ENCODE assay signal across 4 cellular contexts in genomic region chr11:134131628-134132244, GRCh38.
TF ChIP-seq lines count a peak whose summit lies in the region.

No MANE protein-coding gene starts in this region.

TF ChIP-seq in SK-N-SH treated with all-trans-retinoic acid at 6 μM for 48 hours, 23 proteins besides CTCF, POLR2A, EP300 and RAD21 (continues in another document):
- TF ChIP-seq ZC3H10 (CRISPR knock-in tag; IDR thresholded peaks at IDR 0.05) (no peak), BACH2 (CRISPR knock-in tag; IDR thresholded peaks at IDR 0.05; ENCODE audit: borderline replicate concordance) (no peak), CSDC2 (CRISPR knock-in tag; IDR thresholded peaks at IDR 0.05) (no peak), ZFP30 (CRISPR knock-in tag; IDR thresholded peaks at IDR 0.05) (peak; percentile 85)
- TF ChIP-seq, protein P1, sequence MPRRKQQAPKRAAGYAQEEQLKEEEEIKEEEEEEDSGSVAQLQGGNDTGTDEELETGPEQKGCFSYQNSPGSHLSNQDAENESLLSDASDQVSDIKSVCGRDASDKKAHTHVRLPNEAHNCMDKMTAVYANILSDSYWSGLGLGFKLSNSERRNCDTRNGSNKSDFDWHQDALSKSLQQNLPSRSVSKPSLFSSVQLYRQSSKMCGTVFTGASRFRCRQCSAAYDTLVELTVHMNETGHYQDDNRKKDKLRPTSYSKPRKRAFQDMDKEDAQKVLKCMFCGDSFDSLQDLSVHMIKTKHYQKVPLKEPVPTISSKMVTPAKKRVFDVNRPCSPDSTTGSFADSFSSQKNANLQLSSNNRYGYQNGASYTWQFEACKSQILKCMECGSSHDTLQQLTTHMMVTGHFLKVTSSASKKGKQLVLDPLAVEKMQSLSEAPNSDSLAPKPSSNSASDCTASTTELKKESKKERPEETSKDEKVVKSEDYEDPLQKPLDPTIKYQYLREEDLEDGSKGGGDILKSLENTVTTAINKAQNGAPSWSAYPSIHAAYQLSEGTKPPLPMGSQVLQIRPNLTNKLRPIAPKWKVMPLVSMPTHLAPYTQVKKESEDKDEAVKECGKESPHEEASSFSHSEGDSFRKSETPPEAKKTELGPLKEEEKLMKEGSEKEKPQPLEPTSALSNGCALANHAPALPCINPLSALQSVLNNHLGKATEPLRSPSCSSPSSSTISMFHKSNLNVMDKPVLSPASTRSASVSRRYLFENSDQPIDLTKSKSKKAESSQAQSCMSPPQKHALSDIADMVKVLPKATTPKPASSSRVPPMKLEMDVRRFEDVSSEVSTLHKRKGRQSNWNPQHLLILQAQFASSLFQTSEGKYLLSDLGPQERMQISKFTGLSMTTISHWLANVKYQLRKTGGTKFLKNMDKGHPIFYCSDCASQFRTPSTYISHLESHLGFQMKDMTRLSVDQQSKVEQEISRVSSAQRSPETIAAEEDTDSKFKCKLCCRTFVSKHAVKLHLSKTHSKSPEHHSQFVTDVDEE (CRISPR knock-in tag; IDR thresholded peaks at IDR 0.05): no peak
- TF ChIP-seq, protein P2, sequence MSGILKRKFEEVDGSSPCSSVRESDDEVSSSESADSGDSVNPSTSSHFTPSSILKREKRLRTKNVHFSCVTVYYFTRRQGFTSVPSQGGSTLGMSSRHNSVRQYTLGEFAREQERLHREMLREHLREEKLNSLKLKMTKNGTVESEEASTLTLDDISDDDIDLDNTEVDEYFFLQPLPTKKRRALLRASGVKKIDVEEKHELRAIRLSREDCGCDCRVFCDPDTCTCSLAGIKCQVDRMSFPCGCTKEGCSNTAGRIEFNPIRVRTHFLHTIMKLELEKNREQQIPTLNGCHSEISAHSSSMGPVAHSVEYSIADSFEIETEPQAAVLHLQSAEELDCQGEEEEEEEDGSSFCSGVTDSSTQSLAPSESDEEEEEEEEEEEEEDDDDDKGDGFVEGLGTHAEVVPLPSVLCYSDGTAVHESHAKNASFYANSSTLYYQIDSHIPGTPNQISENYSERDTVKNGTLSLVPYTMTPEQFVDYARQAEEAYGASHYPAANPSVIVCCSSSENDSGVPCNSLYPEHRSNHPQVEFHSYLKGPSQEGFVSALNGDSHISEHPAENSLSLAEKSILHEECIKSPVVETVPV (CRISPR knock-in tag; IDR thresholded peaks at IDR 0.05): no peak

TF ChIP-seq in SK-N-SH, 30 proteins besides CTCF, POLR2A, EP300 and RAD21 (continues in another document):
- TF ChIP-seq REST (IDR thresholded peaks at IDR 0.05; ENCODE audit: low read depth, low read length): no peak
- no peak for TF ChIP-seq PBX3 (IDR thresholded peaks at IDR 0.05)
- no peak for TF ChIP-seq MXI1 (IDR thresholded peaks at IDR 0.05; ENCODE audit: low read depth, low read length)
- TF ChIP-seq POLR2AphosphoS5 (IDR thresholded peaks at IDR 0.05; ENCODE audit: low read depth, low read length): no peak
- TF ChIP-seq EZH2phosphoT487 (IDR thresholded peaks at IDR 0.05; ENCODE audit: borderline replicate concordance, low read depth): no peak
- no peak for TF ChIP-seq CHD2 (IDR thresholded peaks at IDR 0.05; ENCODE audit: low read length, partially characterized antibody)
- no peak for TF ChIP-seq FOXM1 (IDR thresholded peaks at IDR 0.05; ENCODE audit: low read depth)

TF ChIP-seq in IMR-90, 13 proteins besides CTCF, POLR2A, EP300 and RAD21:
- TF ChIP-seq USF2 (IDR thresholded peaks at IDR 0.05; ENCODE audit: low read depth, low read length) (no peak), NFE2L2 (IDR thresholded peaks at IDR 0.05; ENCODE audit: low read depth, low read length) (0 out of 2 replicates have a peak, but pooled peaks have one; percentile 12), MAFK (IDR thresholded peaks at IDR 0.05; ENCODE audit: low read depth, low read length) (no peak), CHD1 (IDR thresholded peaks at IDR 0.05; ENCODE audit: low read depth, low read length) (no peak), BHLHE40 (IDR thresholded peaks at IDR 0.05; ENCODE audit: low read depth, low read length) (no peak), SMC3 (IDR thresholded peaks at IDR 0.05; ENCODE audit: low read depth, low read length) (no peak), MAZ (IDR thresholded peaks at IDR 0.05; ENCODE audit: borderline replicate concordance, low read depth, low read length) (no peak), MXI1 (IDR thresholded peaks at IDR 0.05; ENCODE audit: borderline replicate concordance, low read depth, low read length) (no peak)
TF ChIP-seq in IMR-90: peak in this region for 1.

TF ChIP-seq in K562, 482 proteins besides CTCF, POLR2A, EP300 and RAD21:
- TF ChIP-seq TRIM28 (IDR thresholded peaks at IDR 0.05) (peak; percentile 67; the same call in 1 of the 2 replicates), E4F1 (CRISPR knock-in tag; IDR thresholded peaks at IDR 0.05; ENCODE audit: borderline replicate concordance) (no peak), CBX3 (IDR thresholded peaks at IDR 0.05; ENCODE audit: borderline replicate concordance in 1 of 2, low read length in 2 of 2) (peak in 1 of 2 experiments; percentile 37; a peak in 1 of 3 replicates), HNRNPUL1 (IDR thresholded peaks at IDR 0.05; ENCODE audit: low read length) (no peak), SMAD1 (IDR thresholded peaks at IDR 0.05; ENCODE audit: low read depth, low read length, partially characterized antibody) (no peak), ZNF780A (CRISPR knock-in tag; IDR thresholded peaks at IDR 0.05) (no peak), NR4A1 (CRISPR knock-in tag; IDR thresholded peaks at IDR 0.05) (no peak), NR4A1 (tag; IDR thresholded peaks at IDR 0.05) (no peak), ZNF57 (CRISPR knock-in tag; IDR thresholded peaks at IDR 0.05) (no peak), ZNF232 (CRISPR knock-in tag; IDR thresholded peaks at IDR 0.05) (no peak), ELK3 (CRISPR knock-in tag; IDR thresholded peaks at IDR 0.05) (no peak)
- TF ChIP-seq, protein P3, sequence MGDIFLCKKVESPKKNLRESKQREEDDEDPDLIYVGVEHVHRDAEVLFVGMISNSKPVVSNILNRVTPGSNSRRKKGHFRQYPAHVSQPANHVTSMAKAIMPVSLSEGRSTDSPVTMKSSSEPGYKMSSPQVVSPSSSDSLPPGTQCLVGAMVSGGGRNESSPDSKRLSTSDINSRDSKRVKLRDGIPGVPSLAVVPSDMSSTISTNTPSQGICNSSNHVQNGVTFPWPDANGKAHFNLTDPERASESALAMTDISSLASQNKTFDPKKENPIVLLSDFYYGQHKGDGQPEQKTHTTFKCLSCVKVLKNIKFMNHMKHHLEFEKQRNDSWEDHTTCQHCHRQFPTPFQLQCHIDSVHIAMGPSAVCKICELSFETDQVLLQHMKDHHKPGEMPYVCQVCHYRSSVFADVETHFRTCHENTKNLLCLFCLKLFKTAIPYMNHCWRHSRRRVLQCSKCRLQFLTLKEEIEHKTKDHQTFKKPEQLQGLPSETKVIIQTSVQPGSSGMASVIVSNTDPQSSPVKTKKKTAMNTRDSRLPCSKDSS (IDR thresholded peaks at IDR 0.05; ENCODE audit: low read depth, partially characterized antibody): peak; percentile 71
- TF ChIP-seq, protein P4, sequence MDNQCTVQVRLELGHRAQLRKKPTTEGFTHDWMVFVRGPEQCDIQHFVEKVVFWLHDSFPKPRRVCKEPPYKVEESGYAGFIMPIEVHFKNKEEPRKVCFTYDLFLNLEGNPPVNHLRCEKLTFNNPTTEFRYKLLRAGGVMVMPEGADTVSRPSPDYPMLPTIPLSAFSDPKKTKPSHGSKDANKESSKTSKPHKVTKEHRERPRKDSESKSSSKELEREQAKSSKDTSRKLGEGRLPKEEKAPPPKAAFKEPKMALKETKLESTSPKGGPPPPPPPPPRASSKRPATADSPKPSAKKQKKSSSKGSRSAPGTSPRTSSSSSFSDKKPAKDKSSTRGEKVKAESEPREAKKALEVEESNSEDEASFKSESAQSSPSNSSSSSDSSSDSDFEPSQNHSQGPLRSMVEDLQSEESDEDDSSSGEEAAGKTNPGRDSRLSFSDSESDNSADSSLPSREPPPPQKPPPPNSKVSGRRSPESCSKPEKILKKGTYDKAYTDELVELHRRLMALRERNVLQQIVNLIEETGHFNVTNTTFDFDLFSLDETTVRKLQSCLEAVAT (IDR thresholded peaks at IDR 0.05): no peak
